ENCODE assay signal across 16 cellular contexts in the genomic region with DNA sequence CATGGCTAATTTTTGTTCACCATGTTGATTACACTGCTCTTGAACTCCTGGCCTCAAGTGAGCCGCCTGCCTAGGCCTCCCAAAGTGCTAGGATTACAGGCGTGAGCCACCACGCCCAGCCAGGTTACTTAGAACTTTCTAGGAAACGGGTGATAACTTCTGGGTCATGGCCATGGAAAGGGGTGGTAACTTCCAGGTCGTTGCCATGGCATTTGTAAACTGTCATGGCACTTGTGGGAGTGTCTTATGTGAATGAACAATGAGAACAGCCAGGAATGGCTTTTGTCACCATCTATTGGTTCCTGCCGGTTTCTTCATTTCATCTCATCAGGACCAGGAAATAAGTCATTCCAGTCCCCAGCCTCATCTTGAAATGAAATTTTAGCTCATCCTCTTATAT.
"Had no signal": no experiment of that assay in that cellular context is flagged by ENCODE, and none has a peak within 500 bp of the region (broad histone marks: within the 10 kb centered on the region; RNA-seq: fewer than 3 reads in every experiment).

No MANE protein-coding gene starts in this region.

- H3K36me3 Mint-ChIP-seq: naive thymus-derived CD8-positive, alpha-beta T cell had no signal

- ATAC-seq: foreskin keratinocyte; left colon; mucosa of descending colon; naive thymus-derived CD8-positive, alpha-beta T cell had no signal

- H3K4me1 ChIP-seq: foreskin keratinocyte, right atrium auricular region, stomach had no signal

- H3K27me3 ChIP-seq: foreskin keratinocyte, ovary, right atrium auricular region, stomach, upper lobe of left lung, vagina had no signal

- H3K4me3 ChIP-seq: mucosa of descending colon, ovary, right atrium auricular region, stomach, upper lobe of left lung, vagina had no signal

- H3K4me1 Mint-ChIP-seq: naive thymus-derived CD8-positive, alpha-beta T cell had no signal

- H3K9me3 ChIP-seq: mucosa of descending colon, ovary, right atrium auricular region, stomach, upper lobe of left lung, vagina had no signal

- H3K36me3 ChIP-seq: ovary, right atrium auricular region, stomach, upper lobe of left lung, vagina had no signal

- FAIRE-seq: colon, kidney, small intestine had no signal

- DNase-seq: dermis blood vessel endothelial cell; foreskin keratinocyte; kidney; left colon; mucosa of descending colon; naive thymus-derived CD8-positive, alpha-beta T cell; nucleus accumbens; ovary; small intestine; stimulated activated CD4-positive, alpha-beta T cell treated with anti-CD3 and anti-CD28 coated beads, Interleukin-12 subunit alpha, Interleukin-12 subunit beta, amount 100 ng/mL, for 4 hours; stimulated activated naive CD4-positive, alpha-beta T cell; stomach; upper lobe of left lung had no signal

- H3K27ac Mint-ChIP-seq: naive thymus-derived CD8-positive, alpha-beta T cell had no signal

- H3K4me3 Mint-ChIP-seq: naive thymus-derived CD8-positive, alpha-beta T cell had no signal

- H3K9me3 Mint-ChIP-seq: naive thymus-derived CD8-positive, alpha-beta T cell had no signal

- H3K27ac ChIP-seq: foreskin keratinocyte, ovary, right atrium auricular region, stomach, upper lobe of left lung had no signal
